Comparison of ENCODE assay signal across 9 cellular contexts in genomic region chr5:61306531-61307195, GRCh38. TPM values are rescaled to one million over a fixed set of nuclear protein-coding genes. Genes with fewer than 3 reads are reported as not detected.
DNase-seq lines count a peak whose midpoint lies in the region; ATAC-seq lines count a peak whose summit lies in the region.
"Had no signal": no experiment of that assay in that cellular context is flagged by ENCODE, and none has a peak within 500 bp of the region (broad histone marks: within the 10 kb centered on the region; RNA-seq: fewer than 3 reads in every experiment).

No MANE protein-coding gene starts in this region.

- intact Hi-C loops in Right ventricle myocardium superior (cut with DNase I) = no loop called here

- CTCF ChIA-PET in activated CD4-positive, alpha-beta T cell treated with anti-CD3 and anti-CD28 coated beads, Interleukin-2, amount 10 ng/mL, durations not matched to agents 7 days and 5 days (lab: Charles Lee) = interaction anchor here (0.6 to 3.0 kb wide), 3 partner anchors 10 to 13 kb away, joined by 3 to 7 read pairs (median 5); no protein-coding TSS in a partner anchor

- no peaks in the 10 kb centered on the region for H3K9me3 Mint-ChIP-seq in activated CD4-positive, alpha-beta T cell treated with anti-CD3 and anti-CD28 coated beads, Interleukin-2, amount 10 ng/mL, durations not matched to agents 7 days and 5 days
- H3K9me3 Mint-ChIP-seq in activated naive CD8-positive, alpha-beta T cell (ENCODE audit: low read depth) = no peaks in the 10 kb centered on the region
- H3K9me3 Mint-ChIP-seq in stimulated activated effector memory CD8-positive, alpha-beta T cell treated with anti-CD3 and anti-CD28 coated beads, Interleukin-12 subunit alpha, Interleukin-12 subunit beta, amount 100 ng/mL, for 72 hours = no peaks in the 10 kb centered on the region

- peak overlapping the region; percentile 73 for H3K27ac Mint-ChIP-seq in activated CD4-positive, alpha-beta T cell treated with anti-CD3 and anti-CD28 coated beads, Interleukin-2, amount 10 ng/mL, durations not matched to agents 7 days and 5 days
- peak overlapping the region; percentile 78 for H3K27ac Mint-ChIP-seq in activated naive CD8-positive, alpha-beta T cell
- H3K27ac Mint-ChIP-seq in stimulated activated effector memory CD8-positive, alpha-beta T cell treated with anti-CD3 and anti-CD28 coated beads, Interleukin-12 subunit alpha, Interleukin-12 subunit beta, amount 100 ng/mL, for 72 hours = no peak overlapping the region

- H3K27me3 Mint-ChIP-seq in activated CD4-positive, alpha-beta T cell treated with anti-CD3 and anti-CD28 coated beads, Interleukin-2, amount 10 ng/mL, durations not matched to agents 7 days and 5 days = no peaks in the 10 kb centered on the region
- H3K27me3 Mint-ChIP-seq in activated naive CD8-positive, alpha-beta T cell = peaks cover 9% of the 10 kb centered on the region

- no peaks in the 10 kb centered on the region for H3K36me3 Mint-ChIP-seq in activated CD4-positive, alpha-beta T cell treated with anti-CD3 and anti-CD28 coated beads, Interleukin-2, amount 10 ng/mL, durations not matched to agents 7 days and 5 days (ENCODE audit: low read depth)
- no peaks in the 10 kb centered on the region for H3K36me3 Mint-ChIP-seq in activated naive CD8-positive, alpha-beta T cell
- no peaks in the 10 kb centered on the region for H3K36me3 Mint-ChIP-seq in stimulated activated effector memory CD8-positive, alpha-beta T cell treated with anti-CD3 and anti-CD28 coated beads, Interleukin-12 subunit alpha, Interleukin-12 subunit beta, amount 100 ng/mL, for 72 hours

- ATAC-seq in HG03066 (IDR thresholded peaks at IDR 0.05; ENCODE audit: low read depth, unreplicated experiment) (peak; percentile 85), Right ventricle myocardium superior (ENCODE audit: poor library complexity) (no peak)
- ATAC-seq in stimulated activated effector memory CD8-positive, alpha-beta T cell treated with anti-CD3 and anti-CD28 coated beads, Interleukin-12 subunit alpha, Interleukin-12 subunit beta, amount 100 ng/mL, for 72 hours = peak; percentile 94

- H3K4me1 Mint-ChIP-seq in activated CD4-positive, alpha-beta T cell treated with anti-CD3 and anti-CD28 coated beads, Interleukin-2, amount 10 ng/mL, durations not matched to agents 7 days and 5 days = peaks cover 19% of the 10 kb centered on the region
- peaks cover 10% of the 10 kb centered on the region for H3K4me1 Mint-ChIP-seq in activated naive CD8-positive, alpha-beta T cell (ENCODE audit: low read depth)
- H3K4me1 Mint-ChIP-seq in stimulated activated effector memory CD8-positive, alpha-beta T cell treated with anti-CD3 and anti-CD28 coated beads, Interleukin-12 subunit alpha, Interleukin-12 subunit beta, amount 100 ng/mL, for 72 hours = no peaks in the 10 kb centered on the region

- POLR2A ChIA-PET in activated CD4-positive, alpha-beta T cell treated with anti-CD3 and anti-CD28 coated beads, Interleukin-2, amount 10 ng/mL, durations not matched to agents 7 days and 5 days (lab: Charles Lee) = no interaction called here

- H3K4me3 Mint-ChIP-seq in activated CD4-positive, alpha-beta T cell treated with anti-CD3 and anti-CD28 coated beads, Interleukin-2, amount 10 ng/mL, durations not matched to agents 7 days and 5 days = no peak overlapping the region
- H3K4me3 Mint-ChIP-seq in activated naive CD8-positive, alpha-beta T cell = no peak overlapping the region
- H3K4me3 Mint-ChIP-seq in stimulated activated effector memory CD8-positive, alpha-beta T cell treated with anti-CD3 and anti-CD28 coated beads, Interleukin-12 subunit alpha, Interleukin-12 subunit beta, amount 100 ng/mL, for 72 hours = no peak overlapping the region

- DNase-seq in activated CD4-positive, alpha-beta T cell treated with anti-CD3 and anti-CD28 coated beads, Interleukin-2, amount 10 ng/mL, durations not matched to agents 7 days and 5 days = no peak
- DNase-seq in activated CD4-positive, alpha-beta T cell treated with anti-CD3 and anti-CD28 coated beads, Interleukin-2, amount 50 U/mL, for 4 hours = no peak
- DNase-seq in stimulated activated effector memory CD8-positive, alpha-beta T cell treated with anti-CD3 and anti-CD28 coated beads, Interleukin-12 subunit alpha, Interleukin-12 subunit beta, amount 100 ng/mL, for 72 hours (ENCODE audit: low spot score in 2 of 2) = no peak
- DNase-seq in Right ventricle myocardium superior = no peak
- DNase-seq in DMS79 treated with DMSO at 0.1 percent for 48 hours (lab: John Stamatoyannopoulos, UW) = no peak
- DNase-seq in C1 segment of cervical spinal cord (lab: John Stamatoyannopoulos, UW) = no peak
- DNase-seq: KG1 had no signal

RNA-seq across cellular contexts. Expression of gene ZSWIM6, which starts 25.4 kb away (rescaled TPM):
- 1 to 10 TPM; 3.8 to 4.3 TPM for total RNA-seq in activated CD4-positive, alpha-beta T cell treated with anti-CD3 and anti-CD28 coated beads, Interleukin-2, amount 10 ng/mL, durations not matched to agents 7 days and 5 days
- total RNA-seq in Right ventricle myocardium superior = 6.6 TPM
